ENCODE assay signal across 9 cellular contexts in genomic region chr1:167661527-167662436, GRCh38. TPM values are rescaled to one million over a fixed set of nuclear protein-coding genes. Genes with fewer than 3 reads are reported as not detected.
DNase-seq lines count a peak whose midpoint lies in the region; ATAC-seq and TF ChIP-seq lines count a peak whose summit lies in the region.
"Had no signal": no experiment of that assay in that cellular context is flagged by ENCODE, and none has a peak within 500 bp of the region (broad histone marks: within the 10 kb centered on the region; RNA-seq: fewer than 3 reads in every experiment).

No MANE protein-coding gene starts in this region.

- no peaks in the 10 kb centered on the region for H3K27me3 ChIP-seq in BE2C

- DNase-seq in activated CD4-positive, alpha-beta T cell treated with anti-CD3 and anti-CD28 coated beads, Interleukin-2, amount 10 ng/mL, durations not matched to agents 24 days and 14 days = no peak
- no peak for DNase-seq in activated CD4-positive, alpha-beta T cell treated with anti-CD3 and anti-CD28 coated beads, Interleukin-2, amount 50 U/mL, for 4 hours
- no peak for DNase-seq in activated naive CD4-positive, alpha-beta T cell treated with anti-CD3 and anti-CD28 coated beads, Interleukin-2, amount 50 U/mL, for 72 hours (ENCODE audit: low spot score in 2 of 2)
- peak; percentile 68 for DNase-seq in glomerular visceral epithelial cell (ENCODE audit: extremely low spot score)
- DNase-seq in superior temporal gyrus (ENCODE audit: extremely low spot score) = peak; percentile 25
- DNase-seq in BE2C = no peak
- no peak for DNase-seq in sciatic nerve (ENCODE audit: low spot score)
- DNase-seq: NCI-H526 treated with DMSO at 0.1 percent for 48 hours had no signal

- H3K27ac Mint-ChIP-seq in activated CD4-positive, alpha-beta T cell treated with anti-CD3 and anti-CD28 coated beads, Interleukin-2, amount 10 ng/mL, durations not matched to agents 24 days and 14 days = peak overlapping the region; percentile 15
- peak overlapping the region; percentile 78 to 82 for H3K27ac Mint-ChIP-seq in activated naive CD4-positive, alpha-beta T cell treated with anti-CD3 and anti-CD28 coated beads, Interleukin-2, amount 50 U/mL, for 72 hours

- no peak overlapping the region for H3K4me3 Mint-ChIP-seq in activated CD4-positive, alpha-beta T cell treated with anti-CD3 and anti-CD28 coated beads, Interleukin-2, amount 10 ng/mL, durations not matched to agents 24 days and 14 days

- no peaks in the 10 kb centered on the region for H3K36me3 ChIP-seq in BE2C

- no peaks in the 10 kb centered on the region for H3K9me3 ChIP-seq in BE2C

- H3K4me3 ChIP-seq in BE2C (ENCODE audit: low read depth, low read length) = no peak overlapping the region

- H3K9me3 Mint-ChIP-seq in activated CD4-positive, alpha-beta T cell treated with anti-CD3 and anti-CD28 coated beads, Interleukin-2, amount 10 ng/mL, durations not matched to agents 24 days and 14 days = no peaks in the 10 kb centered on the region
- no peaks in the 10 kb centered on the region for H3K9me3 Mint-ChIP-seq in activated naive CD4-positive, alpha-beta T cell treated with anti-CD3 and anti-CD28 coated beads, Interleukin-2, amount 50 U/mL, for 72 hours

- no peak for ATAC-seq in activated naive CD4-positive, alpha-beta T cell treated with anti-CD3 and anti-CD28 coated beads, Interleukin-2, amount 50 U/mL, for 72 hours
- no peak for ATAC-seq in HG03521 (IDR thresholded peaks at IDR 0.05; ENCODE audit: unreplicated experiment)
- no peak for ATAC-seq in sciatic nerve

- peaks cover 49% of the 10 kb centered on the region for H3K36me3 Mint-ChIP-seq in activated CD4-positive, alpha-beta T cell treated with anti-CD3 and anti-CD28 coated beads, Interleukin-2, amount 10 ng/mL, durations not matched to agents 24 days and 14 days (ENCODE audit: low read depth)
- H3K36me3 Mint-ChIP-seq in activated naive CD4-positive, alpha-beta T cell treated with anti-CD3 and anti-CD28 coated beads, Interleukin-2, amount 50 U/mL, for 72 hours = peaks cover 0 to 30% of the 10 kb centered on the region in 2 donors

- no peaks in the 10 kb centered on the region for H3K27me3 Mint-ChIP-seq in activated CD4-positive, alpha-beta T cell treated with anti-CD3 and anti-CD28 coated beads, Interleukin-2, amount 10 ng/mL, durations not matched to agents 24 days and 14 days

- intact Hi-C loops in activated CD4-positive, alpha-beta T cell treated with anti-CD3 and anti-CD28 coated beads, Interleukin-2, amount 10 ng/mL, durations not matched to agents 24 days and 14 days (cut with micrococcal nuclease) = no loop called here
- intact Hi-C loops in sciatic nerve (cut with DNase I) = no loop called here

- TF ChIP-seq CTCF in BE2C (IDR thresholded peaks at IDR 0.05; ENCODE audit: low read depth, low read length) = no peak

- H3K4me1 Mint-ChIP-seq in activated CD4-positive, alpha-beta T cell treated with anti-CD3 and anti-CD28 coated beads, Interleukin-2, amount 10 ng/mL, durations not matched to agents 24 days and 14 days = peaks cover 32% of the 10 kb centered on the region

- peaks cover 11% of the 10 kb centered on the region for H3K4me1 ChIP-seq in BE2C

RNA-seq across cellular contexts. Expression of gene RCSD1, which starts 31.8 kb away (rescaled TPM):
- total RNA-seq in activated CD4-positive, alpha-beta T cell treated with anti-CD3 and anti-CD28 coated beads, Interleukin-2, amount 10 ng/mL, durations not matched to agents 24 days and 14 days = 74.7 and 81.0 TPM in 2 replicates
- total RNA-seq in activated naive CD4-positive, alpha-beta T cell treated with anti-CD3 and anti-CD28 coated beads, Interleukin-2, amount 50 U/mL, for 72 hours = 10 to 100 TPM; 28.2 to 65.6 TPM
- polyA plus RNA-seq in BE2C (2012; ENCODE audit: insufficient read depth, insufficient read length, low read depth) = 0.56 TPM
- total RNA-seq in sciatic nerve = 12.2 TPM

RNA-seq across cellular contexts. Expression of gene MPZL1, which starts 60.0 kb away (rescaled TPM):
- total RNA-seq in activated CD4-positive, alpha-beta T cell treated with anti-CD3 and anti-CD28 coated beads, Interleukin-2, amount 10 ng/mL, durations not matched to agents 24 days and 14 days = 39.3 and 41.8 TPM in 2 replicates
- total RNA-seq in activated naive CD4-positive, alpha-beta T cell treated with anti-CD3 and anti-CD28 coated beads, Interleukin-2, amount 50 U/mL, for 72 hours = 10 to 100 TPM; 26.8 to 33.0 TPM
- polyA plus RNA-seq in BE2C (2012; ENCODE audit: insufficient read depth, insufficient read length, low read depth) = 46.7 TPM
- total RNA-seq in sciatic nerve = 102 TPM

Comparison
In these comparisons a context has a peak if more than half of its experiments do, and no peak if none do; other contexts are left out.
1. DNase-seq: peak in glomerular visceral epithelial cell (single experiment) and superior temporal gyrus (single experiment); none in activated CD4-positive, alpha-beta T cell treated with anti-CD3 and anti-CD28 coated beads, Interleukin-2, amount 10 ng/mL, durations not matched to agents 24 days and 14 days (single experiment), activated CD4-positive, alpha-beta T cell treated with anti-CD3 and anti-CD28 coated beads, Interleukin-2, amount 50 U/mL, for 4 hours (0 of 2), activated naive CD4-positive, alpha-beta T cell treated with anti-CD3 and anti-CD28 coated beads, Interleukin-2, amount 50 U/mL, for 72 hours (0 of 2), BE2C (single experiment) and sciatic nerve (single experiment).